ENCODE assay signal across 8 cellular contexts in the genomic region with DNA sequence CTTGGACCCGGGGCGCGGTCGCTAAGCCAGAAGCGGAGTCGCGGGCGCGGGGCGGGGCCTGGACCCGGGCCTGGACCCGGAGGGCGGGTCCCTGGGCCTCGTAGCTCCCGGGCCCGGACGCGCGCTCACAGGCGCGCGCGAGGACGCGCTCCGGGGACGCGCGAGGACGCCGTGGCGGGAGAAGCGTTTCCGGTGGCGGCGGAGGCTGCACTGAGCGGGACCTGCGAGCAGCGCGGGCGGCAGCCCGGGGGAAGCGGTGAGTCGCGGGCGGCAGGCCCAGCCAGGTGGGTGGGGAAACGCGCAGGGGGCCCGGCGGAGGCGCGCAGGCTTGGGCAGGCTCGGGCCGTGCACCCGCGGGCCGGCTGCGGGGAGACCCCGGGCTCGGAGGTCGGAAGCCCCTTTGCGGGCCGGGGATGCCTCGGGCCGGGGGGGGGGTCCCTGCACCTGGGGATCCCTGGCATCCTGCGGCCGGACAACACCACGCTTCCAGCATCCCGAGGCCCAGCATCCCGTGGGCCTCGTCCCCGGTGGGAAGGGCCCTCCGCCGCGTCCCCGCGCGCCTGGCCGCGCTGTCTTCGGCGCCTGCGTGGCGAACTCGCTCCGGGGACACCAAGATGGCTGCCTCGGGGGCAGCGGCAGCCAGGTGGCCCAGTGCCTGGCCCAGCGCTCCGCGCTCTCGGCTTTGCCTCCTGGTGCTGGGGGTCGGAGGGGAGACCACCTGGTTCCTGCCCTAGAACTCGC. TPM values are rescaled to one million over a fixed set of nuclear protein-coding genes. Genes with fewer than 3 reads are reported as not detected.
A peak's percentile ranks its signal among the peaks of the same experiment; 100 is the strongest.
DNase-seq lines count a peak whose midpoint lies in the region; ATAC-seq lines count a peak whose summit lies in the region.

TSS of gene SFXN1 (plus strand) at position 177 of the 741 bp plus-strand sequence. CDS start 13,544 bp downstream, outside the sequence.

- ATAC-seq in GM18517 (IDR thresholded peaks at IDR 0.05; ENCODE audit: unreplicated experiment) (peak; percentile 81), HG03025 (IDR thresholded peaks at IDR 0.05; ENCODE audit: low FRiP score, unreplicated experiment) (peak; percentile 77), left colon (peak; percentile 88)

- H3K27ac ChIP-seq in ACC112 (ENCODE audit: low read depth, low read length): peak within 1 kb of the TSS; percentile 27; the same call in 1 of the 2 replicates
- H3K27ac ChIP-seq in cingulate gyrus (ENCODE audit: low read depth, low read length): peak within 1 kb of the TSS; percentile 86

- H3K4me3 ChIP-seq in ACC112 (ENCODE audit: low read depth, low read length): peak within 1 kb of the TSS; percentile 92

- peaks cover 42% of the 10 kb centered on the region for H3K27me3 ChIP-seq in ACC112 (ENCODE audit: insufficient read depth, low read length)

- intact Hi-C loops in left colon (cut with DNase I, micrococcal nuclease): no loop called here

- peaks cover 50% of the 10 kb centered on the region for H3K79me2 ChIP-seq in ACC112 (ENCODE audit: control insufficient read depth, insufficient read depth, low read length, unreplicated experiment)

- peaks cover 17% of the 10 kb centered on the region for H3K36me3 ChIP-seq in ACC112 (ENCODE audit: insufficient read depth, low read length)

- DNase-seq in NCI-H2196 treated with DMSO at 0.1 percent for 48 hours (lab: John Stamatoyannopoulos, UW; ENCODE audit: unreplicated experiment): peak; percentile 44
- DNase-seq in activated CD4-positive, alpha-beta T cell treated with anti-CD3 and anti-CD28 coated beads for 24 hours (ENCODE audit: low read depth in 2 of 2): peak; percentile 73 to 74
- DNase-seq in left colon: peak; percentile 74 to 88
- peak; percentile 82 for DNase-seq in stimulated activated CD4-positive, alpha-beta T cell treated with anti-CD3 and anti-CD28 coated beads, Interleukin-1b, Interleukin-23, amount 100 ng/mL, for 48 hours

- H2AFZ ChIP-seq in ACC112 (ENCODE audit: low read length, unreplicated experiment): peak within 1 kb of the TSS; percentile 90

- H3K4me1 ChIP-seq in ACC112 (ENCODE audit: control insufficient read depth, insufficient read depth, low read length, unreplicated experiment): peaks cover 17% of the 10 kb centered on the region

RNA-seq across cellular contexts. Expression of gene SFXN1, which starts in this region (rescaled TPM):
- 100 to 1,000 TPM in 1 of 2 donors, 10 to 100 TPM in 1; 82.8 to 113 TPM for total RNA-seq in left colon

Comparison
In these comparisons a context has a peak if more than half of its experiments do, and no peak if none do; other contexts are left out.
1. Peak in every context shown above with its lines: DNase-seq, ATAC-seq, H3K4me3 ChIP-seq and H3K27ac ChIP-seq.